ENCODE assay signal across 8 cellular contexts in genomic region chr17:7717756-7718350, GRCh38. TPM values are rescaled to one million over a fixed set of nuclear protein-coding genes. Genes with fewer than 3 reads are reported as not detected.
DNase-seq lines count a peak whose midpoint lies in the region; ATAC-seq and TF ChIP-seq lines count a peak whose summit lies in the region.

No MANE protein-coding gene starts in this region.

- intact Hi-C loops in OCI-LY7 (cut with micrococcal nuclease; ENCODE audit: unreplicated experiment), result no loop called here

- peak overlapping the region; percentile 81 for H3K9ac ChIP-seq in neural cell (ENCODE audit: low read length)

- TF ChIP-seq CTCF in GM06990 (IDR thresholded peaks at IDR 0.05; ENCODE audit: insufficient read depth, low read length, poor library complexity, severe bottlenecking) (no peak), OCI-LY7 (conservative IDR thresholded peaks at IDR 0.05; ENCODE audit: low read length) (no peak), neural cell (IDR thresholded peaks at IDR 0.05; ENCODE audit: poor library complexity, severe bottlenecking) (no peak), foreskin keratinocyte (conservative IDR thresholded peaks at IDR 0.05) (no peak)

- H3K79me2 ChIP-seq in OCI-LY7 (ENCODE audit: insufficient read depth, low read depth, low read length) (no peaks in the 10 kb centered on the region), neural cell (replicated peaks; ENCODE audit: insufficient read depth, low read length) (peaks cover 6% of the 10 kb centered on the region)

- H3K36me3 Mint-ChIP-seq in effector memory CD8-positive, alpha-beta T cell (ENCODE audit: insufficient read depth), result peaks cover 6% of the 10 kb centered on the region

- H3K4me1 Mint-ChIP-seq in effector memory CD8-positive, alpha-beta T cell (ENCODE audit: low read depth in 2 of 2), result peaks cover 9 to 15% of the 10 kb centered on the region in 2 donors

- peak overlapping the region; percentile 56 for H3K4me3 ChIP-seq in GM06990 (replicated peaks; ENCODE audit: low read depth, low read length)
- no peak overlapping the region for H3K4me3 ChIP-seq in OCI-LY7 (ENCODE audit: low read depth, low read length, poor library complexity, severe bottlenecking)
- H3K4me3 ChIP-seq in neural cell (ENCODE audit: low read length), result peak overlapping the region; percentile 77

- H3K4me1 ChIP-seq in OCI-LY7 (ENCODE audit: insufficient read depth, low read length, poor library complexity, severe bottlenecking) (no peaks in the 10 kb centered on the region), foreskin keratinocyte (no peaks in the 10 kb centered on the region)

- POLR2A ChIA-PET in OCI-LY7 (lab: Charles Lee), result no interaction called here

- no peak overlapping the region for H3K27ac Mint-ChIP-seq in effector memory CD8-positive, alpha-beta T cell

- H3K4me2 ChIP-seq in OCI-LY7 (ENCODE audit: low read length) (peak overlapping the region; percentile 20; the same call in 1 of the 2 replicates), neural cell (ENCODE audit: low read length) (peak overlapping the region; percentile 25)

- peaks cover 7% of the 10 kb centered on the region for H3F3A ChIP-seq in neural cell (ENCODE audit: insufficient read depth, low read length, poor library complexity, severe bottlenecking)

- H3K9me2 ChIP-seq in OCI-LY7 (ENCODE audit: insufficient read depth, low read length) (no peaks in the 10 kb centered on the region), neural cell (ENCODE audit: insufficient read depth, low read length) (no peaks in the 10 kb centered on the region)

- TF ChIP-seq RAD21 in neural cell (conservative IDR thresholded peaks at IDR 0.05), result no peak

- peak; percentile 80 for ATAC-seq in effector memory CD8-positive, alpha-beta T cell (replicated peaks)
- ATAC-seq in foreskin keratinocyte (no peak), GM21825 (IDR thresholded peaks at IDR 0.05; ENCODE audit: unreplicated experiment) (no peak)

- H3K27me3 Mint-ChIP-seq in effector memory CD8-positive, alpha-beta T cell, result peaks cover 90 to 100% of the 10 kb centered on the region in 2 donors

- no peak overlapping the region for H3K27ac ChIP-seq in OCI-LY7 (ENCODE audit: low read depth, low read length, poor library complexity, severe bottlenecking)
- H3K27ac ChIP-seq in neural cell (ENCODE audit: low read length), result peak overlapping the region; percentile 81
- H3K27ac ChIP-seq in foreskin keratinocyte, result no peak overlapping the region

- no peak for TF ChIP-seq EP300 in neural cell (conservative IDR thresholded peaks at IDR 0.05; ENCODE audit: poor library complexity, severe bottlenecking)

- H4K20me1 ChIP-seq in OCI-LY7 (ENCODE audit: insufficient read depth, low read length) (no peaks in the 10 kb centered on the region), neural cell (ENCODE audit: insufficient read depth) (no peaks in the 10 kb centered on the region)

- H3K9me3 Mint-ChIP-seq in effector memory CD8-positive, alpha-beta T cell, result no peaks in the 10 kb centered on the region

- DNase-seq in GM06990 (ENCODE audit: extremely low read depth, insufficient read length) (no peak), OCI-LY7 (ENCODE audit: low spot score) (no peak), foreskin keratinocyte (no peak), mesenteric fat pad (ENCODE audit: low spot score) (no peak), NCI-H2029 (lab: John Stamatoyannopoulos, UW) (no peak)
- DNase-seq in effector memory CD8-positive, alpha-beta T cell, result no peak

- CTCF ChIA-PET in OCI-LY7 (lab: Charles Lee; ENCODE audit: unreplicated experiment), result no interaction called here

- peak overlapping the region; percentile 68 to 76 for H3K4me3 Mint-ChIP-seq in effector memory CD8-positive, alpha-beta T cell

- no peaks in the 10 kb centered on the region for H3K36me3 ChIP-seq in GM06990 (ENCODE audit: control insufficient read depth, insufficient read depth, low read length)
- H3K36me3 ChIP-seq in OCI-LY7 (ENCODE audit: insufficient read depth, low read length), result no peaks in the 10 kb centered on the region
- no peaks in the 10 kb centered on the region for H3K36me3 ChIP-seq in neural cell (ENCODE audit: insufficient read depth, low read length)

- no peak overlapping the region for H2AFZ ChIP-seq in OCI-LY7 (ENCODE audit: low read length)
- peak overlapping the region; percentile 65 for H2AFZ ChIP-seq in neural cell (ENCODE audit: low read depth, low read length)

- H3K27me3 ChIP-seq in GM06990 (replicated peaks; ENCODE audit: control insufficient read depth, insufficient read depth, low read length), result peaks cover 6% of the 10 kb centered on the region
- no peaks in the 10 kb centered on the region for H3K27me3 ChIP-seq in neural cell (ENCODE audit: insufficient read depth, low read depth, low read length)
- peaks cover 29% of the 10 kb centered on the region for H3K27me3 ChIP-seq in foreskin keratinocyte

- no peaks in the 10 kb centered on the region for H3K9me3 ChIP-seq in OCI-LY7 (ENCODE audit: low read length)
- no peaks in the 10 kb centered on the region for H3K9me3 ChIP-seq in neural cell (ENCODE audit: low read length)

- no TSS peak for BruUV-seq in OCI-LY7 (replicated peaks; lab: Mats Ljungman, UMichigan)

TF ChIP-seq in neural cell, 6 proteins besides CTCF, POLR2A, EP300 and RAD21:
- TF ChIP-seq POLR2AphosphoS5 (IDR thresholded peaks at IDR 0.05) (no peak), TAF1 (IDR thresholded peaks at IDR 0.05; ENCODE audit: low read depth) (no peak), REST (IDR thresholded peaks at IDR 0.05; ENCODE audit: borderline replicate concordance) (no peak), MXI1 (conservative IDR thresholded peaks at IDR 0.05; ENCODE audit: poor library complexity, severe bottlenecking) (no peak), SMC3 (conservative IDR thresholded peaks at IDR 0.05; ENCODE audit: poor library complexity) (no peak), EZH2 (IDR thresholded peaks at IDR 0.05; ENCODE audit: borderline replicate concordance, insufficient read depth, low read length, poor library complexity, severe bottlenecking) (no peak)

RNA-seq across cellular contexts. Expression of gene DNAH2, which starts 0.3 kb away (rescaled TPM):
- 0.05 TPM in 1 of 2 replicates, not detected in the other for total RNA-seq in OCI-LY7 (2014; rRNA removed; shearing (Covaris generic))
- total RNA-seq in OCI-LY7 (2022) (not detected in 2 replicates), foreskin keratinocyte (0.32 and 0.51 TPM in 2 replicates), mesenteric fat pad (0.26 TPM)
- polyA plus RNA-seq in neural cell (2.0 and 2.1 TPM in 2 replicates), foreskin keratinocyte (0.06 and 0.09 TPM in 2 replicates)
- 2.8 and 4.1 TPM in 2 replicates for polyA minus RNA-seq in neural cell

RNA-seq across cellular contexts. Expression of gene EFNB3, which starts 12.9 kb away (rescaled TPM):
- not detected in 2 replicates for total RNA-seq in OCI-LY7 (2014; rRNA removed; shearing (Covaris generic))
- total RNA-seq in OCI-LY7 (2022) (0.11 and 0.15 TPM in 2 replicates), foreskin keratinocyte (4.2 and 5.3 TPM in 2 replicates), mesenteric fat pad (0.58 TPM)
- polyA plus RNA-seq in neural cell (36.4 and 46.5 TPM in 2 replicates), foreskin keratinocyte (5.5 and 6.0 TPM in 2 replicates)
- polyA minus RNA-seq in neural cell, result 36.3 and 40.2 TPM in 2 replicates

RNA-seq across cellular contexts. Expression of gene WRAP53, which starts 29.6 kb away (rescaled TPM):
- 30.7 and 39.3 TPM in 2 replicates for total RNA-seq in OCI-LY7 (2014; rRNA removed; shearing (Covaris generic))
- total RNA-seq in OCI-LY7 (2022), result 24.8 and 27.4 TPM in 2 replicates
- 20.1 and 22.4 TPM in 2 replicates for polyA plus RNA-seq in neural cell
- polyA minus RNA-seq in neural cell, result 13.8 and 16.8 TPM in 2 replicates
- 20.0 and 26.9 TPM in 2 replicates for total RNA-seq in foreskin keratinocyte
- polyA plus RNA-seq in foreskin keratinocyte, result 28.6 and 32.4 TPM in 2 replicates
- 4.9 TPM for total RNA-seq in mesenteric fat pad

RNA-seq across cellular contexts. Expression of gene TP53, which starts 30.6 kb away (rescaled TPM):
- 52.9 and 69.2 TPM in 2 replicates for total RNA-seq in OCI-LY7 (2014; rRNA removed; shearing (Covaris generic))
- total RNA-seq in OCI-LY7 (2022), result 172 and 195 TPM in 2 replicates
- 13.8 and 14.3 TPM in 2 replicates for polyA plus RNA-seq in neural cell
- 15.3 and 16.3 TPM in 2 replicates for polyA minus RNA-seq in neural cell
- total RNA-seq in foreskin keratinocyte, result 64.5 and 68.4 TPM in 2 replicates
- 47.9 and 49.4 TPM in 2 replicates for polyA plus RNA-seq in foreskin keratinocyte
- 42.3 TPM for total RNA-seq in mesenteric fat pad
